1 cellular context compared by ENCODE assay signal in the genomic region with DNA sequence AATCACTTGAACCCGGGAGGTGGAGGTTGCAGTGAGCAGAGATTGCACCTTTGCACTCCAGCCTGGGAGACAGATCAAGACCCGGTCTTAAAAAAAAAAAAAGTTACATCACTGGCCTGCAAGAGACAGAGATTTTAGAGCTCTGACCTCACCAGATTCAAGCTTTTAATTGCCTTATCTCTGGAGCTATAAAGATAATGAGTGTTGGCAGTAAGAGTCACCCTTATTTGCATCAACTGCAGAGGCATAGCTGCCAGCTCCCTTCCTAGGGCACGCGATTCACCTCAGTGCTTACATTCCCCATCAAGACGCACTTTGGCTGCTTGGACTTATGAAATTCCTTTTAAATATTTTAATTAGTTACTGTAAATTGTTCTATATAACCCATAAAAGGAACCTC.
TF ChIP-seq lines count a peak whose summit lies in the region.

No MANE protein-coding gene starts in this region.

TF ChIP-seq in HEK293, 187 proteins besides CTCF, POLR2A, EP300 and RAD21 (continued from another document and continues in another):
- TF ChIP-seq, protein P1, sequence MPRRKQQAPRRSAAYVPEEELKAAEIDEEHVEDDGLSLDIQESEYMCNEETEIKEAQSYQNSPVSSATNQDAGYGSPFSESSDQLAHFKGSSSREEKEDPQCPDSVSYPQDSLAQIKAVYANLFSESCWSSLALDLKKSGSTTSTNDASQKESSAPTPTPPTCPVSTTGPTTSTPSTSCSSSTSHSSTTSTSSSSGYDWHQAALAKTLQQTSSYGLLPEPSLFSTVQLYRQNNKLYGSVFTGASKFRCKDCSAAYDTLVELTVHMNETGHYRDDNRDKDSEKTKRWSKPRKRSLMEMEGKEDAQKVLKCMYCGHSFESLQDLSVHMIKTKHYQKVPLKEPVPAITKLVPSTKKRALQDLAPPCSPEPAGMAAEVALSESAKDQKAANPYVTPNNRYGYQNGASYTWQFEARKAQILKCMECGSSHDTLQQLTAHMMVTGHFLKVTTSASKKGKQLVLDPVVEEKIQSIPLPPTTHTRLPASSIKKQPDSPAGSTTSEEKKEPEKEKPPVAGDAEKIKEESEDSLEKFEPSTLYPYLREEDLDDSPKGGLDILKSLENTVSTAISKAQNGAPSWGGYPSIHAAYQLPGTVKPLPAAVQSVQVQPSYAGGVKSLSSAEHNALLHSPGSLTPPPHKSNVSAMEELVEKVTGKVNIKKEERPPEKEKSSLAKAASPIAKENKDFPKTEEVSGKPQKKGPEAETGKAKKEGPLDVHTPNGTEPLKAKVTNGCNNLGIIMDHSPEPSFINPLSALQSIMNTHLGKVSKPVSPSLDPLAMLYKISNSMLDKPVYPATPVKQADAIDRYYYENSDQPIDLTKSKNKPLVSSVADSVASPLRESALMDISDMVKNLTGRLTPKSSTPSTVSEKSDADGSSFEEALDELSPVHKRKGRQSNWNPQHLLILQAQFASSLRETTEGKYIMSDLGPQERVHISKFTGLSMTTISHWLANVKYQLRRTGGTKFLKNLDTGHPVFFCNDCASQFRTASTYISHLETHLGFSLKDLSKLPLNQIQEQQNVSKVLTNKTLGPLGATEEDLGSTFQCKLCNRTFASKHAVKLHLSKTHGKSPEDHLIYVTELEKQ (tag by site-specific recombination; IDR thresholded peaks at IDR 0.05; ENCODE audit: borderline replicate concordance) = peak; percentile 49; the same call in 1 of the 2 replicates
- no peak for TF ChIP-seq ZNF223 (tag by site-specific recombination; IDR thresholded peaks at IDR 0.05)
- TF ChIP-seq, protein P2, sequence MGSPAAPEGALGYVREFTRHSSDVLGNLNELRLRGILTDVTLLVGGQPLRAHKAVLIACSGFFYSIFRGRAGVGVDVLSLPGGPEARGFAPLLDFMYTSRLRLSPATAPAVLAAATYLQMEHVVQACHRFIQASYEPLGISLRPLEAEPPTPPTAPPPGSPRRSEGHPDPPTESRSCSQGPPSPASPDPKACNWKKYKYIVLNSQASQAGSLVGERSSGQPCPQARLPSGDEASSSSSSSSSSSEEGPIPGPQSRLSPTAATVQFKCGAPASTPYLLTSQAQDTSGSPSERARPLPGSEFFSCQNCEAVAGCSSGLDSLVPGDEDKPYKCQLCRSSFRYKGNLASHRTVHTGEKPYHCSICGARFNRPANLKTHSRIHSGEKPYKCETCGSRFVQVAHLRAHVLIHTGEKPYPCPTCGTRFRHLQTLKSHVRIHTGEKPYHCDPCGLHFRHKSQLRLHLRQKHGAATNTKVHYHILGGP (tag by site-specific recombination; IDR thresholded peaks at IDR 0.05) = no peak
- peak; percentile 53; the same call in 1 of the 2 replicates for TF ChIP-seq SP3 (tag by site-specific recombination; IDR thresholded peaks at IDR 0.05)
- TF ChIP-seq SETDB1 (IDR thresholded peaks at IDR 0.05; ENCODE audit: insufficient read length, low read length) = no peak
- no peak for TF ChIP-seq KLF10 (tag by site-specific recombination; IDR thresholded peaks at IDR 0.05)
- TF ChIP-seq ZNF398 (tag by site-specific recombination; IDR thresholded peaks at IDR 0.05) = peak; percentile 37; the same call in 1 of the 2 replicates
- TF ChIP-seq ZNF169 (tag by site-specific recombination; IDR thresholded peaks at IDR 0.05) = no peak
- TF ChIP-seq MZF1 (tag by site-specific recombination; IDR thresholded peaks at IDR 0.05; ENCODE audit: borderline replicate concordance) = no peak
- no peak for TF ChIP-seq RBAK (tag by site-specific recombination; IDR thresholded peaks at IDR 0.05)
- 0 out of 2 replicates have a peak, but pooled peaks have one; percentile 36 for TF ChIP-seq OVOL3 (tag by site-specific recombination; IDR thresholded peaks at IDR 0.05)
- TF ChIP-seq ZNF311 (tag by site-specific recombination; IDR thresholded peaks at IDR 0.05; ENCODE audit: borderline replicate concordance) = no peak
- no peak for TF ChIP-seq ZNF791 (tag by site-specific recombination; IDR thresholded peaks at IDR 0.05)
- no peak for TF ChIP-seq ZNF555 (tag by site-specific recombination; conservative IDR thresholded peaks at IDR 0.05)
- no peak for TF ChIP-seq ZNF677 (tag by site-specific recombination; IDR thresholded peaks at IDR 0.05)
- peak; percentile 35; the same call in 1 of the 2 replicates for TF ChIP-seq ZNF394 (tag by site-specific recombination; IDR thresholded peaks at IDR 0.05; ENCODE audit: borderline replicate concordance)
- no peak for TF ChIP-seq ZNF404 (tag by site-specific recombination; IDR thresholded peaks at IDR 0.05)
- no peak for TF ChIP-seq PRDM1 (tag by site-specific recombination; IDR thresholded peaks at IDR 0.05)
- TF ChIP-seq ZBTB6 (tag by site-specific recombination; IDR thresholded peaks at IDR 0.05) = 0 out of 2 replicates have a peak, but pooled peaks have one; percentile 16
- no peak for TF ChIP-seq ZNF266 (tag by site-specific recombination; IDR thresholded peaks at IDR 0.05; ENCODE audit: low read depth)
- TF ChIP-seq TCF7L2 (IDR thresholded peaks at IDR 0.05; ENCODE audit: borderline replicate concordance, low read depth, low read length) = no peak
- TF ChIP-seq ZNF133 (tag by site-specific recombination; IDR thresholded peaks at IDR 0.05) = no peak
- TF ChIP-seq, protein P3, sequence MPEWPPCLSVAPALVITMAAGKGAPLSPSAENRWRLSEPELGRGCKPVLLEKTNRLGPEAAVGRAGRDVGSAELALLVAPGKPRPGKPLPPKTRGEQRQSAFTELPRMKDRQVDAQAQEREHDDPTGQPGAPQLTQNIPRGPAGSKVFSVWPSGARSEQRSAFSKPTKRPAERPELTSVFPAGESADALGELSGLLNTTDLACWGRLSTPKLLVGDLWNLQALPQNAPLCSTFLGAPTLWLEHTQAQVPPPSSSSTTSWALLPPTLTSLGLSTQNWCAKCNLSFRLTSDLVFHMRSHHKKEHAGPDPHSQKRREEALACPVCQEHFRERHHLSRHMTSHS (tag by site-specific recombination; IDR thresholded peaks at IDR 0.05) = no peak
- peak; percentile 97 for TF ChIP-seq ZNF843 (tag by site-specific recombination; IDR thresholded peaks at IDR 0.05)
- TF ChIP-seq ZFP69B (tag by site-specific recombination; IDR thresholded peaks at IDR 0.05) = no peak
- TF ChIP-seq ZFP41 (tag by site-specific recombination; IDR thresholded peaks at IDR 0.05; ENCODE audit: borderline replicate concordance) = no peak
- TF ChIP-seq ZNF416 (tag by site-specific recombination; IDR thresholded peaks at IDR 0.05) = no peak
- no peak for TF ChIP-seq ZNF768 (tag by site-specific recombination; IDR thresholded peaks at IDR 0.05)
- no peak for TF ChIP-seq ZNF140 (tag by site-specific recombination; IDR thresholded peaks at IDR 0.05)
- no peak for TF ChIP-seq ZNF423 (tag by site-specific recombination; IDR thresholded peaks at IDR 0.05)
- TF ChIP-seq ZNF776 (tag by site-specific recombination; IDR thresholded peaks at IDR 0.05; ENCODE audit: borderline replicate concordance) = no peak
- TF ChIP-seq ZNF214 (tag by site-specific recombination; IDR thresholded peaks at IDR 0.05; ENCODE audit: borderline replicate concordance) = no peak
- no peak for TF ChIP-seq ZNF112 (tag by site-specific recombination; IDR thresholded peaks at IDR 0.05)
- TF ChIP-seq SCRT2 (tag by site-specific recombination; IDR thresholded peaks at IDR 0.05) = no peak
- TF ChIP-seq HOXD13 (CRISPR knock-in tag; IDR thresholded peaks at IDR 0.05; ENCODE audit: borderline replicate concordance) = no peak
- peak; percentile 98 for TF ChIP-seq GFI1B (tag by site-specific recombination; IDR thresholded peaks at IDR 0.05)
- TF ChIP-seq ZNF19 (tag by site-specific recombination; IDR thresholded peaks at IDR 0.05; ENCODE audit: low read depth) = no peak
- TF ChIP-seq GLIS2 (tag by site-specific recombination; IDR thresholded peaks at IDR 0.05) = no peak
- TF ChIP-seq ZNF239 (tag by site-specific recombination; IDR thresholded peaks at IDR 0.05) = no peak
- no peak for TF ChIP-seq ZNF114 (tag by site-specific recombination; IDR thresholded peaks at IDR 0.05)
- TF ChIP-seq, protein P4, sequence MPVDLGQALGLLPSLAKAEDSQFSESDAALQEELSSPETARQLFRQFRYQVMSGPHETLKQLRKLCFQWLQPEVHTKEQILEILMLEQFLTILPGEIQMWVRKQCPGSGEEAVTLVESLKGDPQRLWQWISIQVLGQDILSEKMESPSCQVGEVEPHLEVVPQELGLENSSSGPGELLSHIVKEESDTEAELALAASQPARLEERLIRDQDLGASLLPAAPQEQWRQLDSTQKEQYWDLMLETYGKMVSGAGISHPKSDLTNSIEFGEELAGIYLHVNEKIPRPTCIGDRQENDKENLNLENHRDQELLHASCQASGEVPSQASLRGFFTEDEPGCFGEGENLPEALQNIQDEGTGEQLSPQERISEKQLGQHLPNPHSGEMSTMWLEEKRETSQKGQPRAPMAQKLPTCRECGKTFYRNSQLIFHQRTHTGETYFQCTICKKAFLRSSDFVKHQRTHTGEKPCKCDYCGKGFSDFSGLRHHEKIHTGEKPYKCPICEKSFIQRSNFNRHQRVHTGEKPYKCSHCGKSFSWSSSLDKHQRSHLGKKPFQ (tag by site-specific recombination; IDR thresholded peaks at IDR 0.05) = no peak
- TF ChIP-seq ZNF48 (tag by site-specific recombination; IDR thresholded peaks at IDR 0.05) = no peak
- no peak for TF ChIP-seq SCRT1 (tag by site-specific recombination; IDR thresholded peaks at IDR 0.05; ENCODE audit: borderline replicate concordance)
- TF ChIP-seq ZNF274 (IDR thresholded peaks at IDR 0.05; ENCODE audit: low read length) = no peak
- TF ChIP-seq ZNF274 (tag by site-specific recombination; IDR thresholded peaks at IDR 0.05; ENCODE audit: borderline replicate concordance) = no peak
- no peak for TF ChIP-seq ZNF138 (tag by site-specific recombination; IDR thresholded peaks at IDR 0.05; ENCODE audit: borderline replicate concordance)
- TF ChIP-seq, protein P5, sequence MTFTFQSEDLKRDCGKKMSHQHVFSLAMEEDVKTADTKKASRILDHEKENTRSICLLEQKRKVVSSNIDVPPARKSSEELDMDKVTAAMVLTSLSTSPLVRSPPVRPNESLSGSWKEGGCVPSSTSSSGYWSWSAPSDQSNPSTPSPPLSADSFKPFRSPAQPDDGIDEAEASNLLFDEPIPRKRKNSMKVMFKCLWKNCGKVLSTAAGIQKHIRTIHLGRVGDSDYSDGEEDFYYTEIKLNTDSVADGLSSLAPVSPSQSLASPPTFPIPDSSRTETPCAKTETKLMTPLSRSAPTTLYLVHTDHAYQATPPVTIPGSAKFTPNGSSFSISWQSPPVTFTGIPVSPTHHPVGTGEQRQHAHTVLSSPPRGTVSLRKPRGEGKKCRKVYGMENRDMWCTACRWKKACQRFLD (tag by site-specific recombination; IDR thresholded peaks at IDR 0.05) = no peak
- TF ChIP-seq, protein P6, sequence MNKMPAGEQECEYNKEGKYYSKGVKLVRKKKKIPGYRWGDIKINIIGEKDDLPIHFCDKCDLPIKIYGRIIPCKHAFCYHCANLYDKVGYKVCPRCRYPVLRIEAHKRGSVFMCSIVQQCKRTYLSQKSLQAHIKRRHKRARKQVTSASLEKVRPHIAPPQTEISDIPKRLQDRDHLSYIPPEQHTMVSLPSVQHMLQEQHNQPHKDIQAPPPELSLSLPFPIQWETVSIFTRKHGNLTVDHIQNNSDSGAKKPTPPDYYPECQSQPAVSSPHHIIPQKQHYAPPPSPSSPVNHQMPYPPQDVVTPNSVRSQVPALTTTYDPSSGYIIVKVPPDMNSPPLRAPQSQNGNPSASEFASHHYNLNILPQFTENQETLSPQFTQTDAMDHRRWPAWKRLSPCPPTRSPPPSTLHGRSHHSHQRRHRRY (tag by site-specific recombination; IDR thresholded peaks at IDR 0.05) = no peak
- no peak for TF ChIP-seq ZNF747 (tag by site-specific recombination; IDR thresholded peaks at IDR 0.05)
- peak; percentile 94 for TF ChIP-seq ZEB2 (tag by site-specific recombination; IDR thresholded peaks at IDR 0.05)
- no peak for TF ChIP-seq ZNF530 (tag by site-specific recombination; IDR thresholded peaks at IDR 0.05; ENCODE audit: low read depth)
- TF ChIP-seq ZNF23 (tag by site-specific recombination; IDR thresholded peaks at IDR 0.05; ENCODE audit: borderline replicate concordance) = no peak
- TF ChIP-seq REPIN1 (tag by site-specific recombination; IDR thresholded peaks at IDR 0.05; ENCODE audit: low read depth) = no peak
- TF ChIP-seq ZFP3 (tag by site-specific recombination; IDR thresholded peaks at IDR 0.05; ENCODE audit: low read depth) = no peak
- TF ChIP-seq ZNF10 (tag by site-specific recombination; IDR thresholded peaks at IDR 0.05) = peak; percentile 31; the same call in 1 of the 2 replicates
